Comparison of ENCODE assay signal across 8 cellular contexts in the genomic region with DNA sequence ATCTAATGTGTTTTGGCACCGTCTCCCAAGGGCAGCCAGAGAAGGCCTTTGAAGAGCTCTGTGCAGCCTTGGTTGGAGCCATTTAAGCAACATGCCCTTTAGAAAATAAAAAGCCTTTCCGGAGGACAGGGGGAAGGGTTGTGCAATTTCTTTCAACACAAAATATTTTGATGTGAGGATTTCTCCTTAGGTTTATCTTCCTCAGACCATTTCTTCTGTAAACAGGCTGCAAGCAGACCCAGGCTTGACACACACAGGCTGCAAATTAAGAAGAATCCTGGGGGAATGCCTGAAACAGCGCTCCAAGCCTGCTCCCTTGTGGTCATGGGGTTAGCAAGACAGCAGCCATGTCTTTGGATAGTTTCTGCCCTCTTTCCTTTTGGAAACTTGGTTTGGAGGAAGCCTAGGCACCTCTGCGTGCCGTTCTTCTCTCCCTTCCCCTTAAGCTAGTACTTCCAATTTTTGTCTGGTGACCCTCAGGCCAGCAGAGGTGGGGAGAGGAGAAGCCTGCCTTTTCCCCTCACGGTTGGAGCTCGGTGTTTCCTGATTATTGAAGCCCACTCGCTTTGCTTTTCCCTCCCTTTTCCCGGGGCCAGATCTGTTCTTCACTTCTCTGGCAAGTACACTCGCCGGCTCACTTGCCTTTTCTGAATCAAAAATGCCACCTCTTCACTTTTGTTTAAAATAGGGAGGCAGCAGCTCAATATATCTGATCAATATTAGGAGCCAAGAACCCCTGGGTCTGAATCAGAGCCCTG. TPM values are rescaled to one million over a fixed set of nuclear protein-coding genes. Genes with fewer than 3 reads are reported as not detected.
DNase-seq lines count a peak whose midpoint lies in the region; ATAC-seq and TF ChIP-seq lines count a peak whose summit lies in the region.

No MANE protein-coding gene starts in this region.

- peaks cover 7% of the 10 kb centered on the region for H3K9me3 Mint-ChIP-seq in activated naive CD4-positive, alpha-beta T cell treated with anti-CD3 and anti-CD28 coated beads, Interleukin-2, amount 50 U/mL, for 24 hours
- H3K9me3 Mint-ChIP-seq in activated CD4-positive, alpha-beta memory T cell treated with anti-CD3 and anti-CD28 coated beads for 36 hours: peaks cover 5% of the 10 kb centered on the region

- ATAC-seq in GM19023 (IDR thresholded peaks at IDR 0.05; ENCODE audit: unreplicated experiment): no peak
- no peak for ATAC-seq in HG03095 (IDR thresholded peaks at IDR 0.05; ENCODE audit: unreplicated experiment)

- no peak for TF ChIP-seq POLR2A in vagina (IDR thresholded peaks at IDR 0.05)

- peak overlapping the region; percentile 70 for H3K27ac ChIP-seq in vagina

- H3K36me3 ChIP-seq in vagina: no peaks in the 10 kb centered on the region

- no peak for DNase-seq in activated naive CD4-positive, alpha-beta T cell treated with anti-CD3 and anti-CD28 coated beads, Interleukin-2, amount 50 U/mL, for 16 hours
- peak; percentile 70 for DNase-seq in astrocyte of the spinal cord (ENCODE audit: low read depth, low spot score)
- peak; percentile 77 for DNase-seq in left kidney (ENCODE audit: low read depth, low spot score)
- no peak for DNase-seq in vagina (ENCODE audit: extremely low spot score in 2 of 2)
- no peak for DNase-seq in activated CD4-positive, alpha-beta memory T cell treated with anti-CD3 and anti-CD28 coated beads for 36 hours

- intact Hi-C loops in vagina (cut with DNase I): loop anchor here (10.0 kb wide), 1 partner anchor 170 kb away; no protein-coding TSS in a partner anchor
- intact Hi-C loops in activated CD4-positive, alpha-beta memory T cell treated with anti-CD3 and anti-CD28 coated beads for 36 hours (cut with micrococcal nuclease): no loop called here

- H3K4me3 ChIP-seq in astrocyte of the spinal cord (ENCODE audit: low read depth, low read length) (no peak overlapping the region), vagina (no peak overlapping the region)

- H3K36me3 Mint-ChIP-seq in activated naive CD4-positive, alpha-beta T cell treated with anti-CD3 and anti-CD28 coated beads, Interleukin-2, amount 50 U/mL, for 24 hours: peaks cover 4% of the 10 kb centered on the region
- H3K36me3 Mint-ChIP-seq in activated CD4-positive, alpha-beta memory T cell treated with anti-CD3 and anti-CD28 coated beads for 36 hours: no peaks in the 10 kb centered on the region

- peak overlapping the region; percentile 43 for H3K27ac Mint-ChIP-seq in activated naive CD4-positive, alpha-beta T cell treated with anti-CD3 and anti-CD28 coated beads, Interleukin-2, amount 50 U/mL, for 24 hours
- no peak overlapping the region for H3K27ac Mint-ChIP-seq in activated CD4-positive, alpha-beta memory T cell treated with anti-CD3 and anti-CD28 coated beads for 36 hours

- peaks cover 29% of the 10 kb centered on the region for H3K4me1 Mint-ChIP-seq in activated naive CD4-positive, alpha-beta T cell treated with anti-CD3 and anti-CD28 coated beads, Interleukin-2, amount 50 U/mL, for 24 hours
- H3K4me1 Mint-ChIP-seq in activated CD4-positive, alpha-beta memory T cell treated with anti-CD3 and anti-CD28 coated beads for 36 hours (ENCODE audit: low read depth): peaks cover 33% of the 10 kb centered on the region

- peak; percentile 52 for TF ChIP-seq CTCF in astrocyte of the spinal cord (IDR thresholded peaks at IDR 0.05; ENCODE audit: low read depth, low read length)
- TF ChIP-seq CTCF in vagina (IDR thresholded peaks at IDR 0.05): no peak

- peaks cover 6% of the 10 kb centered on the region for H3K4me1 ChIP-seq in vagina

- H3K27me3 ChIP-seq in vagina: no peaks in the 10 kb centered on the region

- CTCF ChIA-PET in activated CD4-positive, alpha-beta memory T cell treated with anti-CD3 and anti-CD28 coated beads for 36 hours (lab: Charles Lee): interaction anchor here (0.5 to 2.3 kb wide), 4 partner anchors 10 to 566 kb away, joined by 3 to 8 read pairs (median 3); no protein-coding TSS in a partner anchor

- no peaks in the 10 kb centered on the region for H3K27me3 Mint-ChIP-seq in activated naive CD4-positive, alpha-beta T cell treated with anti-CD3 and anti-CD28 coated beads, Interleukin-2, amount 50 U/mL, for 24 hours
- no peaks in the 10 kb centered on the region for H3K27me3 Mint-ChIP-seq in activated CD4-positive, alpha-beta memory T cell treated with anti-CD3 and anti-CD28 coated beads for 36 hours

- in situ Hi-C loops in astrocyte of the spinal cord (cut with HindIII; ENCODE audit: low sequenced_read_pairs): no loop called here

- POLR2A ChIA-PET in activated CD4-positive, alpha-beta memory T cell treated with anti-CD3 and anti-CD28 coated beads for 36 hours (lab: Charles Lee): no interaction called here

- H3K9me3 ChIP-seq in vagina: no peaks in the 10 kb centered on the region

- H3K4me3 Mint-ChIP-seq in activated naive CD4-positive, alpha-beta T cell treated with anti-CD3 and anti-CD28 coated beads, Interleukin-2, amount 50 U/mL, for 24 hours: no peak overlapping the region
- no peak overlapping the region for H3K4me3 Mint-ChIP-seq in activated CD4-positive, alpha-beta memory T cell treated with anti-CD3 and anti-CD28 coated beads for 36 hours

RNA-seq across cellular contexts. Expression of a gene that starts 39.6 kb away (rescaled TPM):
- total RNA-seq in vagina: not detected
- not detected for total RNA-seq in activated CD4-positive, alpha-beta memory T cell treated with anti-CD3 and anti-CD28 coated beads for 36 hours

Comparison
In these comparisons a context has a peak if more than half of its experiments do, and no peak if none do; other contexts are left out.
1. DNase-seq: peak in astrocyte of the spinal cord (single experiment) and left kidney (single experiment); none in activated naive CD4-positive, alpha-beta T cell treated with anti-CD3 and anti-CD28 coated beads, Interleukin-2, amount 50 U/mL, for 16 hours (single experiment), vagina (0 of 2) and activated CD4-positive, alpha-beta memory T cell treated with anti-CD3 and anti-CD28 coated beads for 36 hours (single experiment).